In the genomic region with DNA sequence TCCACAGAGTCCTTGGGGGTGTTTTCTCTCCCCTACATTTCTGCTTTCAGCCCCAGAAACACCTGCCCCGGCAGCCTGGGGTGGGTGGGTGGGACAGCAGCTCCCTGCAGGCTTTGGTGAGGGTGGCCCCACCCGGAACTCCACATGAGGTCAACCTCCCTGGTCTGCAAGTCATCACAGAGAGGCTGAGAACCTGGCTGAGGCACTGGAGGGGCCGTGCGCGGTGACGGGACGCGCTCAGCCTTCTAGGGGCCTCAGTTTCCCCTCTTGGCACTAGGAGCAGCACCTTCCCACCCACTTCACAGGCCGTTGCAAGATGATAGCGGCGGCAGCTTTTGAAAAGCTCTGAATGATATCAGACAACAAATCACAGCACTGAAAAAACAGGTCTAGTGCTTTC, we compare ENCODE assay signal across 16 cellular contexts. TPM values are rescaled to one million over a fixed set of nuclear protein-coding genes. Genes with fewer than 3 reads are reported as not detected.
DNase-seq lines count a peak whose midpoint lies in the region; ATAC-seq and TF ChIP-seq lines count a peak whose summit lies in the region.
"Had no signal": no experiment of that assay in that cellular context is flagged by ENCODE, and none has a peak within 500 bp of the region (broad histone marks: within the 10 kb centered on the region; RNA-seq: fewer than 3 reads in every experiment).

No MANE protein-coding gene starts in this region.

- H2AFZ ChIP-seq in OCI-LY3 (ENCODE audit: low read depth, low read length) (no peak overlapping the region), neuronal stem cell (ENCODE audit: low read length) (peak overlapping the region; percentile 59)

- TF ChIP-seq CTCF in GM13976 (IDR thresholded peaks at IDR 0.05; ENCODE audit: borderline replicate concordance, control extremely low read depth, extremely low read depth, insufficient read depth, missing control alignments) (no peak), OCI-LY3 (IDR thresholded peaks at IDR 0.05; ENCODE audit: low read depth, low read length) (no peak), WTC11 (IDR thresholded peaks at IDR 0.05) (no peak)

- no peak overlapping the region for H3K4ac ChIP-seq in neuronal stem cell (ENCODE audit: low read length)

- H3K18ac ChIP-seq in neuronal stem cell (ENCODE audit: low read length) = no peak overlapping the region

- no peak overlapping the region for H3K23ac ChIP-seq in neuronal stem cell (ENCODE audit: low read depth, low read length, poor library complexity)

- H3K4me3 ChIP-seq in OCI-LY3 (ENCODE audit: low read length) (no peak overlapping the region), neuronal stem cell (ENCODE audit: low read length in 2 of 2) (no peak overlapping the region)
- H3K4me3 ChIP-seq: A549, HAP-1 had no signal

- H2BK15ac ChIP-seq in neuronal stem cell (ENCODE audit: low read length) = no peak overlapping the region

- H2AK5ac ChIP-seq in neuronal stem cell (ENCODE audit: low read depth, low read length) = no peak overlapping the region

- H3K79me1 ChIP-seq in neuronal stem cell (ENCODE audit: low read depth, low read length) = no peaks in the 10 kb centered on the region

- CTCF ChIA-PET in WTC11 (lab: Charles Lee) = interaction anchor here (0.7 to 1.2 kb wide), 5 partner anchors 30 to 429 kb away, joined by 3 to 4 read pairs (median 3); no protein-coding TSS in a partner anchor

- no peak for ATAC-seq in WTC11
- no peak for ATAC-seq in HG03520 (IDR thresholded peaks at IDR 0.05; ENCODE audit: unreplicated experiment)

- H3K27ac Mint-ChIP-seq in WTC11 = no peak overlapping the region
- H3K27ac Mint-ChIP-seq: CD4-positive, alpha-beta memory T cell; HFFc6 had no signal

- H4K20me1 ChIP-seq in OCI-LY3 (ENCODE audit: insufficient read depth, low read length) = no peaks in the 10 kb centered on the region

- POLR2A ChIA-PET in WTC11 (lab: Charles Lee) = interaction anchor here (0.9 kb wide), 1 partner anchor 10 kb away, joined by 3 read pairs; no protein-coding TSS in a partner anchor

- H3K36me3 ChIP-seq in OCI-LY3 (replicated peaks; ENCODE audit: low read depth, low read length) (peaks cover 2% of the 10 kb centered on the region), neuronal stem cell (replicated peaks in 1 of 2; ENCODE audit: control insufficient read depth in 2 of 2, insufficient read depth in 2 of 2, low read length in 2 of 2) (no peaks in the 10 kb centered on the region)
- H3K36me3 ChIP-seq: HAP-1 had no signal

- DNase-seq in GM13976 (ENCODE audit: low spot score) (peak; percentile 17), WTC11 (ENCODE audit: low spot score) (no peak), neuronal stem cell (ENCODE audit: low spot score) (no peak), OCI-M1 (lab: John Stamatoyannopoulos, UW) (no peak)
- no peak for DNase-seq in activated CD4-positive, alpha-beta T cell treated with anti-CD3 and anti-CD28 coated beads, Interleukin-2, amount 50 U/mL, for 48 hours
- DNase-seq: 8988T; C1 segment of cervical spinal cord; Calu3; CD4-positive, alpha-beta memory T cell; COR-L47; GF-D8; HFFc6 had no signal

- H3K27me3 ChIP-seq in OCI-LY3 (ENCODE audit: low read depth, low read length) (peaks cover 16% of the 10 kb centered on the region; the same call in 1 of the 2 replicates), neuronal stem cell (ENCODE audit: control insufficient read depth in 3 of 3, insufficient read depth in 3 of 3, low read depth in 1 of 3, low read length in 3 of 3) (peaks cover 0 to 2% (median 0%) of the 10 kb centered on the region in 3 experiments)

- H3K4me1 Mint-ChIP-seq in WTC11 = peaks cover 13% of the 10 kb centered on the region

- no peak overlapping the region for H3K14ac ChIP-seq in neuronal stem cell (ENCODE audit: low read length)

- peaks cover 23% of the 10 kb centered on the region for H3K4me1 ChIP-seq in OCI-LY3 (ENCODE audit: low read length)
- peaks cover 2 to 8% of the 10 kb centered on the region in 2 donors for H3K4me1 ChIP-seq in neuronal stem cell (ENCODE audit: control insufficient read depth in 2 of 2, insufficient read depth in 1 of 2, low read depth in 1 of 2, low read length in 2 of 2)
- H3K4me1 ChIP-seq: A549, HAP-1 had no signal

- H2BK12ac ChIP-seq in neuronal stem cell (ENCODE audit: low read length) = no peak overlapping the region

- no peak overlapping the region for H2BK120ac ChIP-seq in neuronal stem cell (ENCODE audit: low read depth, low read length)

- H3K27ac ChIP-seq in OCI-LY3 (ENCODE audit: low read length) = no peak overlapping the region
- H3K27ac ChIP-seq in neuronal stem cell (replicated peaks; ENCODE audit: low read length) = no peak overlapping the region
- H3K27ac ChIP-seq: A549 had no signal

- H3K27me3 Mint-ChIP-seq in WTC11 (ENCODE audit: low read depth) = peaks cover 3% of the 10 kb centered on the region; the same call in 1 of the 2 replicates

- H3K9ac ChIP-seq in OCI-LY3 (ENCODE audit: low read length) (no peak overlapping the region), neuronal stem cell (ENCODE audit: low read depth, low read length, poor library complexity) (no peak overlapping the region)

- H3K36me3 Mint-ChIP-seq in WTC11 = no peaks in the 10 kb centered on the region
- H3K36me3 Mint-ChIP-seq: CD4-positive, alpha-beta memory T cell had no signal

- H3K4me3 Mint-ChIP-seq in WTC11 = peak overlapping the region; percentile 41; the same call in 1 of the 2 replicates
- H3K4me3 Mint-ChIP-seq: CD4-positive, alpha-beta memory T cell; HFFc6 had no signal

- no peak overlapping the region for H4K8ac ChIP-seq in neuronal stem cell (ENCODE audit: low read depth, low read length)

- no peak overlapping the region for H4K91ac ChIP-seq in neuronal stem cell (ENCODE audit: low read depth, low read length, poor library complexity)

- WGBS in neuronal stem cell (ENCODE audit: extremely low coverage in 2 of 2, insufficient read length in 2 of 2, insufficient replicate concordance in 1 of 2), 2 donors = no CpG with 5 or more reads among the region's 11 CpGs

- no peak overlapping the region for H2BK5ac ChIP-seq in neuronal stem cell (ENCODE audit: low read length)

- H3K4me2 ChIP-seq in OCI-LY3 (ENCODE audit: low read length) (peak overlapping the region; percentile 29; the same call in 1 of the 2 replicates), neuronal stem cell (ENCODE audit: insufficient read depth, low read length, poor library complexity, severe bottlenecking) (no peak overlapping the region)

- in situ Hi-C loops in GM13976 (cut with MboI; ENCODE audit: low sequenced_read_pairs, unreplicated experiment) = loop anchor here (25.0 kb wide), 2 partner anchors 760 to 1285 kb away; no protein-coding TSS in a partner anchor

- H3K9me3 Mint-ChIP-seq in WTC11 = no peaks in the 10 kb centered on the region
- H3K9me3 Mint-ChIP-seq: CD4-positive, alpha-beta memory T cell had no signal

- H3K9me3 ChIP-seq in OCI-LY3 (ENCODE audit: insufficient read depth, low read length) = no peaks in the 10 kb centered on the region
- no peaks in the 10 kb centered on the region for H3K9me3 ChIP-seq in neuronal stem cell (replicated peaks in 1 of 2; ENCODE audit: control insufficient read depth in 2 of 2, insufficient read depth in 1 of 2, low read depth in 1 of 2, low read length in 2 of 2)
- H3K9me3 ChIP-seq: HAP-1 had no signal

- H3K79me2 ChIP-seq in OCI-LY3 (ENCODE audit: low read length) = no peaks in the 10 kb centered on the region

TF ChIP-seq in WTC11, 78 proteins besides CTCF, POLR2A, EP300 and RAD21:
- TF ChIP-seq CREB1 (CRISPR knock-in tag; IDR thresholded peaks at IDR 0.05) (no peak), KAT7 (CRISPR knock-in tag; IDR thresholded peaks at IDR 0.05; ENCODE audit: borderline replicate concordance) (no peak)

RNA-seq across cellular contexts. Expression of a gene that starts 37.7 kb away (rescaled TPM):
- 19.2 to 29.8 TPM (median 28.6 TPM) in 3 replicates for total RNA-seq in WTC11 (2021)
- polyA plus RNA-seq in neuronal stem cell (2013, experiment 1 of 2) = 68.7 TPM
- polyA plus RNA-seq in neuronal stem cell (2013, experiment 2 of 2) = 68.7 TPM
- polyA plus RNA-seq: CD4-positive, alpha-beta memory T cell had no signal

RNA-seq across cellular contexts. Expression of a gene that starts 39.7 kb away (rescaled TPM):
- total RNA-seq in WTC11 (2021) = 6.3 to 8.8 TPM (median 7.1 TPM) in 3 replicates
- polyA plus RNA-seq in neuronal stem cell (2013, experiment 1 of 2) = 7.5 TPM
- 7.2 TPM for polyA plus RNA-seq in neuronal stem cell (2013, experiment 2 of 2)
